ENCODE assay signal across 10 cellular contexts in genomic region chr3:50300681-50301254, GRCh38. TPM values are rescaled to one million over a fixed set of nuclear protein-coding genes. Genes with fewer than 3 reads are reported as not detected.
DNase-seq lines count a peak whose midpoint lies in the region; ATAC-seq and TF ChIP-seq lines count a peak whose summit lies in the region.
"Had no signal": no experiment of that assay in that cellular context is flagged by ENCODE, and none has a peak within 500 bp of the region (broad histone marks: within the 10 kb centered on the region; RNA-seq: fewer than 3 reads in every experiment).

No MANE protein-coding gene starts in this region.

- peak overlapping the region; percentile 46 for H3K9ac ChIP-seq in mucosa of stomach (ENCODE audit: low read length)

- H3K4me1 ChIP-seq in breast epithelium (peaks cover 5 to 11% of the 10 kb centered on the region in 2 donors), mucosa of stomach (ENCODE audit: control insufficient read depth, insufficient read depth, low read length) (peaks cover 57% of the 10 kb centered on the region), transverse colon (peaks cover 15 to 35% (median 32%) of the 10 kb centered on the region in 4 donors)

- H3K27ac ChIP-seq in breast epithelium (peak overlapping the region; percentile 91 to 94), transverse colon (peak overlapping the region; percentile 90 to 96 (median 92))

- H3K4me3 Mint-ChIP-seq in activated naive CD4-positive, alpha-beta T cell treated with anti-CD3 and anti-CD28 coated beads, Interleukin-2, amount 50 U/mL, for 24 hours, result peak overlapping the region; percentile 93

- in situ Hi-C loops in transverse colon (cut with MboI; ENCODE audit: low pct_ligation_motif_present in 1 of 4, low pct_unique_long_range_greater_than_20kb in 1 of 4, low sequenced_read_pairs in 3 of 4), result no loop called here

- no peaks in the 10 kb centered on the region for H3K9me3 Mint-ChIP-seq in activated naive CD4-positive, alpha-beta T cell treated with anti-CD3 and anti-CD28 coated beads, Interleukin-2, amount 50 U/mL, for 24 hours

- no peak for ATAC-seq in GM21447 (IDR thresholded peaks at IDR 0.05; ENCODE audit: unreplicated experiment)

- TF ChIP-seq CTCF in breast epithelium (IDR thresholded peaks at IDR 0.05) (no peak), transverse colon (IDR thresholded peaks at IDR 0.05) (no peak)

- TF ChIP-seq EP300 in transverse colon (IDR thresholded peaks at IDR 0.05; ENCODE audit: low read depth), result no peak

- H3K9me3 ChIP-seq in breast epithelium, result no peaks in the 10 kb centered on the region
- no peaks in the 10 kb centered on the region for H3K9me3 ChIP-seq in mucosa of stomach (ENCODE audit: control insufficient read depth, low read length)
- H3K9me3 ChIP-seq in transverse colon, result no peaks in the 10 kb centered on the region

- H3K27ac Mint-ChIP-seq in activated naive CD4-positive, alpha-beta T cell treated with anti-CD3 and anti-CD28 coated beads, Interleukin-2, amount 50 U/mL, for 24 hours, result no peak overlapping the region

- no peaks in the 10 kb centered on the region for H3K27me3 ChIP-seq in breast epithelium
- no peaks in the 10 kb centered on the region for H3K27me3 ChIP-seq in mucosa of stomach (ENCODE audit: control insufficient read depth, insufficient read depth, low read length)
- H3K27me3 ChIP-seq in transverse colon, result no peaks in the 10 kb centered on the region

- H3K36me3 ChIP-seq in breast epithelium (no peaks in the 10 kb centered on the region), mucosa of stomach (ENCODE audit: control insufficient read depth, insufficient read depth, low read length) (no peaks in the 10 kb centered on the region), transverse colon (no peaks in the 10 kb centered on the region)

- intact Hi-C loops in breast epithelium (cut with DNase I; ENCODE audit: low total_unique reads), result no loop called here
- intact Hi-C loops in transverse colon (cut with DNase I; ENCODE audit: low total_unique reads), result no loop called here

- H3K27me3 Mint-ChIP-seq in activated naive CD4-positive, alpha-beta T cell treated with anti-CD3 and anti-CD28 coated beads, Interleukin-2, amount 50 U/mL, for 24 hours, result no peaks in the 10 kb centered on the region

- H3K36me3 Mint-ChIP-seq in activated naive CD4-positive, alpha-beta T cell treated with anti-CD3 and anti-CD28 coated beads, Interleukin-2, amount 50 U/mL, for 24 hours, result no peaks in the 10 kb centered on the region

- H3K4me3 ChIP-seq in breast epithelium (peak overlapping the region in 1 of 3 donors; percentile 92), mucosa of stomach (ENCODE audit: low read length) (no peak overlapping the region), transverse colon (peak overlapping the region in 2 of 4 donors; percentile 47 to 51)

- peaks cover 25% of the 10 kb centered on the region for H3K4me1 Mint-ChIP-seq in activated naive CD4-positive, alpha-beta T cell treated with anti-CD3 and anti-CD28 coated beads, Interleukin-2, amount 50 U/mL, for 24 hours

- WGBS in transverse colon (ENCODE audit: low coverage in 1 of 2), 2 donors, result 88% methylated on average over 5 of the region's 6 CpGs; no CpG with 5 or more reads in 1 of the 2 donors

- TF ChIP-seq POLR2A in breast epithelium (IDR thresholded peaks at IDR 0.05) (no peak), transverse colon (IDR thresholded peaks at IDR 0.05) (no peak)

- DNase-seq in activated naive CD4-positive, alpha-beta T cell (lab: John Stamatoyannopoulos, UW), result no peak
- DNase-seq in breast epithelium (ENCODE audit: low spot score in 2 of 2), result no peak
- no peak for DNase-seq in transverse colon
- DNase-seq in anterior cingulate cortex (lab: John Stamatoyannopoulos, UW), result no peak
- no peak for DNase-seq in NCI-H524 (lab: John Stamatoyannopoulos, UW)
- DNase-seq: NCI-H187 treated with DMSO at 0.1 percent for 48 hours had no signal

RNA-seq across cellular contexts. Expression of gene HYAL3, which starts 1.6 kb away (rescaled TPM):
- total RNA-seq in breast epithelium (1 to 10 TPM; 2.3 to 6.4 (median 2.7) TPM), transverse colon (10 to 100 TPM in 1 of 4 donors, 1 to 10 TPM in 2, under 1 TPM in 1; 0.79 to 11.2 (median 3.8) TPM)

RNA-seq across cellular contexts. Expression of gene NAA80, which starts 1.6 kb away (rescaled TPM):
- 1 to 10 TPM; 6.0 to 8.8 (median 8.5) TPM for total RNA-seq in breast epithelium
- 10 to 100 TPM in 1 of 4 donors, 1 to 10 TPM in 3; 5.2 to 13.0 (median 7.8) TPM for total RNA-seq in transverse colon

RNA-seq across cellular contexts. Expression of gene HYAL1, which starts 2.6 kb away (rescaled TPM):
- 10 to 100 TPM in 1 of 3 donors, 1 to 10 TPM in 2; 3.5 to 16.1 (median 4.8) TPM for total RNA-seq in breast epithelium
- total RNA-seq in transverse colon, result 10 to 100 TPM in 1 of 4 donors, 1 to 10 TPM in 3; 1.8 to 13.8 (median 3.8) TPM
- total RNA-seq: mononuclear cell had no signal

RNA-seq across cellular contexts. Expression of gene IFRD2, which starts 8.5 kb away (rescaled TPM):
- 10 to 100 TPM; 50.4 to 82.3 (median 72.7) TPM for total RNA-seq in breast epithelium
- 100 to 1,000 TPM in 1 of 4 donors, 10 to 100 TPM in 3; 44.9 to 183 (median 59.5) TPM for total RNA-seq in transverse colon

RNA-seq across cellular contexts. Expression of gene HYAL2, which starts 21.8 kb away (rescaled TPM):
- total RNA-seq in breast epithelium (100 to 1,000 TPM in 1 of 3 donors, 10 to 100 TPM in 2; 66.0 to 215 (median 96.0) TPM), transverse colon (10 to 100 TPM; 18.7 to 51.1 (median 32.0) TPM)
